23 cellular contexts compared by ENCODE assay signal in genomic region chr3:13294442-13295351, GRCh38.
A peak's percentile ranks its signal among the peaks of the same experiment; 100 is the strongest.
DNase-seq lines count a peak whose midpoint lies in the region; ATAC-seq and TF ChIP-seq lines count a peak whose summit lies in the region.
"Had no signal": no experiment of that assay in that cellular context is flagged by ENCODE, and none has a peak within 500 bp of the region (broad histone marks: within the 10 kb centered on the region; RNA-seq: fewer than 3 reads in every experiment).

No MANE protein-coding gene starts in this region.

- TF ChIP-seq POLR2A in esophagus squamous epithelium (IDR thresholded peaks at IDR 0.05): no peak

- H3K9me2 ChIP-seq in Karpas-422 (replicated peaks; ENCODE audit: insufficient read depth, low read length): no peaks in the 10 kb centered on the region

- H3K9me3 ChIP-seq in BLaER1 treated with 17β-estradiol and CSF1 and Interleukin-3, amounts not matched to agents 10 nM and 100 nM (replicated peaks in 1 of 11): no peaks in the 10 kb centered on the region
- H3K9me3 ChIP-seq in Karpas-422 (ENCODE audit: low read length) (no peaks in the 10 kb centered on the region), RWPE2 (ENCODE audit: severe bottlenecking) (no peaks in the 10 kb centered on the region), neural progenitor cell (ENCODE audit: low read depth) (no peaks in the 10 kb centered on the region), esophagus squamous epithelium (no peaks in the 10 kb centered on the region)
- H3K9me3 ChIP-seq: MG63, ovary had no signal

- no peak overlapping the region for H3K9ac ChIP-seq in BLaER1 treated with 17β-estradiol and CSF1 and Interleukin-3, amounts not matched to agents 10 nM and 100 nM
- peak overlapping the region; percentile 30; the same call in 1 of the 2 replicates for H3K9ac ChIP-seq in Karpas-422 (ENCODE audit: low read length)
- H3K9ac ChIP-seq in neural progenitor cell: no peak overlapping the region

- H3K79me2 ChIP-seq in Karpas-422 (ENCODE audit: low read length): peaks cover 46% of the 10 kb centered on the region
- H3K79me2 ChIP-seq in neural progenitor cell (ENCODE audit: low read depth): no peaks in the 10 kb centered on the region

- TF ChIP-seq CTCF in RWPE2 (IDR thresholded peaks at IDR 0.05; ENCODE audit: poor library complexity, severe bottlenecking) (no peak), neural progenitor cell (IDR thresholded peaks at IDR 0.05) (no peak), esophagus squamous epithelium (IDR thresholded peaks at IDR 0.05) (no peak)

- no peak for ATAC-seq in RWPE2 (ENCODE audit: low read depth)
- ATAC-seq in stimulated activated naive CD8-positive, alpha-beta T cell treated with anti-CD3 and anti-CD28 coated beads, Interleukin-15, amount 100 ng/mL, for 72 hours: no peak
- ATAC-seq in GM18517 (IDR thresholded peaks at IDR 0.05; ENCODE audit: unreplicated experiment): no peak
- ATAC-seq: activated CD4-positive, CD25-positive, alpha-beta regulatory T cell treated with anti-CD3 and anti-CD28 coated beads, Interleukin-2, amount 50 U/mL, for 24 hours; left cardiac atrium; naive thymus-derived CD4-positive, alpha-beta T cell; right cardiac atrium had no signal

- peaks cover 5% of the 10 kb centered on the region for H3F3A ChIP-seq in neural progenitor cell (ENCODE audit: low read depth)

- H3K4me1 Mint-ChIP-seq in neural progenitor cell: peaks cover 23% of the 10 kb centered on the region
- H3K4me1 Mint-ChIP-seq in stimulated activated naive CD8-positive, alpha-beta T cell treated with anti-CD3 and anti-CD28 coated beads, Interleukin-15, amount 100 ng/mL, for 72 hours: peaks cover 8% of the 10 kb centered on the region

- H3K27ac ChIP-seq in BLaER1 treated with 17β-estradiol and CSF1 and Interleukin-3, amounts not matched to agents 10 nM and 100 nM: no peak overlapping the region
- H3K27ac ChIP-seq in Karpas-422 (ENCODE audit: low read length) (peak overlapping the region; percentile 40), RWPE2 (ENCODE audit: poor library complexity, severe bottlenecking) (no peak overlapping the region), neural progenitor cell (no peak overlapping the region), esophagus squamous epithelium (no peak overlapping the region)
- H3K27ac ChIP-seq: HL-60, ovary had no signal

- H3K4me1 ChIP-seq in BLaER1 treated with 17β-estradiol and CSF1 and Interleukin-3, amounts not matched to agents 10 nM and 100 nM: peaks cover 51 to 70% (median 58%) of the 10 kb centered on the region in 10 experiments
- peaks cover 84% of the 10 kb centered on the region for H3K4me1 ChIP-seq in Karpas-422 (ENCODE audit: low read length)
- no peaks in the 10 kb centered on the region for H3K4me1 ChIP-seq in RWPE2 (ENCODE audit: insufficient read depth, poor library complexity, severe bottlenecking)
- H3K4me1 ChIP-seq in neural progenitor cell: peaks cover 15% of the 10 kb centered on the region
- no peaks in the 10 kb centered on the region for H3K4me1 ChIP-seq in esophagus squamous epithelium

- H3K36me3 ChIP-seq in BLaER1 treated with 17β-estradiol and CSF1 and Interleukin-3, amounts not matched to agents 10 nM and 100 nM: no peaks in the 10 kb centered on the region
- H3K36me3 ChIP-seq in Karpas-422 (ENCODE audit: insufficient read depth, low read length) (peaks cover 11% of the 10 kb centered on the region), RWPE2 (ENCODE audit: low read depth) (no peaks in the 10 kb centered on the region), neural progenitor cell (no peaks in the 10 kb centered on the region), esophagus squamous epithelium (no peaks in the 10 kb centered on the region)
- H3K36me3 ChIP-seq: MG63, ovary had no signal

- H2AFZ ChIP-seq in Karpas-422 (ENCODE audit: low read length): no peak overlapping the region
- no peak overlapping the region for H2AFZ ChIP-seq in neural progenitor cell (replicated peaks)

- peak overlapping the region in 10 of 11 experiments; percentile 17 to 95 (median 40); a peak in 15 of 22 replicates for H3K4me2 ChIP-seq in BLaER1 treated with 17β-estradiol and CSF1 and Interleukin-3, amounts not matched to agents 10 nM and 100 nM
- H3K4me2 ChIP-seq in Karpas-422 (ENCODE audit: low read depth, low read length, poor library complexity, severe bottlenecking): peak overlapping the region; percentile 74
- no peak overlapping the region for H3K4me2 ChIP-seq in neural progenitor cell

- H3K9me3 Mint-ChIP-seq in neural progenitor cell: no peaks in the 10 kb centered on the region
- H3K9me3 Mint-ChIP-seq in stimulated activated naive CD8-positive, alpha-beta T cell treated with anti-CD3 and anti-CD28 coated beads, Interleukin-15, amount 100 ng/mL, for 72 hours: no peaks in the 10 kb centered on the region
- H3K9me3 Mint-ChIP-seq: activated CD4-positive, alpha-beta memory T cell treated with anti-CD3 and anti-CD28 coated beads, Interleukin-2, amount 10 ng/mL, durations not matched to agents 7 days and 5 days; naive thymus-derived CD4-positive, alpha-beta T cell had no signal

- H3K4me3 ChIP-seq in BLaER1 treated with 17β-estradiol and CSF1 and Interleukin-3, amounts not matched to agents 10 nM and 100 nM: no peak overlapping the region
- H3K4me3 ChIP-seq in Karpas-422 (ENCODE audit: low read length): peak overlapping the region; percentile 21; the same call in 1 of the 2 replicates
- H3K4me3 ChIP-seq in RWPE2 (ENCODE audit: severe bottlenecking): no peak overlapping the region
- no peak overlapping the region for H3K4me3 ChIP-seq in neural progenitor cell
- no peak overlapping the region for H3K4me3 ChIP-seq in esophagus squamous epithelium
- H3K4me3 ChIP-seq: MG63, ovary had no signal

- H3K27me3 ChIP-seq in BLaER1 treated with 17β-estradiol and CSF1 and Interleukin-3, amounts not matched to agents 10 nM and 100 nM: no peaks in the 10 kb centered on the region
- H3K27me3 ChIP-seq in Karpas-422 (ENCODE audit: low read length) (no peaks in the 10 kb centered on the region), RWPE2 (ENCODE audit: insufficient read depth, poor library complexity, severe bottlenecking) (no peaks in the 10 kb centered on the region), neural progenitor cell (no peaks in the 10 kb centered on the region), esophagus squamous epithelium (peaks cover 0 to 54% (median 0%) of the 10 kb centered on the region in 4 donors)
- H3K27me3 ChIP-seq: MG63, ovary had no signal

- H3K27ac Mint-ChIP-seq in neural progenitor cell: peak overlapping the region; percentile 8
- H3K27ac Mint-ChIP-seq in stimulated activated naive CD8-positive, alpha-beta T cell treated with anti-CD3 and anti-CD28 coated beads, Interleukin-15, amount 100 ng/mL, for 72 hours: no peak overlapping the region
- H3K27ac Mint-ChIP-seq: activated CD4-positive, alpha-beta memory T cell treated with anti-CD3 and anti-CD28 coated beads, Interleukin-2, amount 10 ng/mL, durations not matched to agents 7 days and 5 days; naive thymus-derived CD4-positive, alpha-beta T cell had no signal

- DNase-seq in Karpas-422: peak; percentile 69
- DNase-seq in RWPE2 (ENCODE audit: low spot score): peak; percentile 23
- no peak for DNase-seq in neural progenitor cell (ENCODE audit: low spot score)
- no peak for DNase-seq in esophagus squamous epithelium (lab: John Stamatoyannopoulos, UW)
- DNase-seq in stimulated activated naive CD8-positive, alpha-beta T cell treated with anti-CD3 and anti-CD28 coated beads, Interleukin-15, amount 100 ng/mL, for 72 hours: no peak
- DNase-seq: activated CD4-positive, alpha-beta memory T cell treated with anti-CD3 and anti-CD28 coated beads, Interleukin-2, amount 10 ng/mL, durations not matched to agents 7 days and 5 days; activated gamma-delta T cell treated with Interleukin-2 at 50 U/mL for 16 hours; amygdala; dermis blood vessel endothelial cell; glutamatergic neuron; left cardiac atrium; mesendoderm; MG63; naive thymus-derived CD4-positive, alpha-beta T cell; NCI-H1694; NCI-H774; ovary; right cardiac atrium; SW 1271 had no signal

- intact Hi-C loops in esophagus squamous epithelium (cut with DNase I): no loop called here

- no peaks in the 10 kb centered on the region for H3K27me3 Mint-ChIP-seq in neural progenitor cell (ENCODE audit: insufficient read depth, low read depth)
- peaks cover 28% of the 10 kb centered on the region for H3K27me3 Mint-ChIP-seq in stimulated activated naive CD8-positive, alpha-beta T cell treated with anti-CD3 and anti-CD28 coated beads, Interleukin-15, amount 100 ng/mL, for 72 hours

- H3K4me3 Mint-ChIP-seq in neural progenitor cell: no peak overlapping the region
- H3K4me3 Mint-ChIP-seq in stimulated activated naive CD8-positive, alpha-beta T cell treated with anti-CD3 and anti-CD28 coated beads, Interleukin-15, amount 100 ng/mL, for 72 hours: no peak overlapping the region
- H3K4me3 Mint-ChIP-seq: activated CD4-positive, alpha-beta memory T cell treated with anti-CD3 and anti-CD28 coated beads, Interleukin-2, amount 10 ng/mL, durations not matched to agents 7 days and 5 days; naive thymus-derived CD4-positive, alpha-beta T cell had no signal

- H3K36me3 Mint-ChIP-seq in neural progenitor cell: no peaks in the 10 kb centered on the region
- H3K36me3 Mint-ChIP-seq: naive thymus-derived CD4-positive, alpha-beta T cell had no signal

- WGBS in esophagus squamous epithelium, 2 donors: 69 to 82% methylated on average over 9 to 17 of the region's 18 CpGs

- H4K20me1 ChIP-seq in BLaER1 treated with 17β-estradiol and CSF1 and Interleukin-3, amounts not matched to agents 10 nM and 100 nM: no peaks in the 10 kb centered on the region
- no peaks in the 10 kb centered on the region for H4K20me1 ChIP-seq in Karpas-422 (ENCODE audit: insufficient read depth, low read depth, low read length)
- H4K20me1 ChIP-seq in neural progenitor cell (ENCODE audit: low read depth): no peaks in the 10 kb centered on the region

Comparison
In these comparisons a context has a peak if more than half of its experiments do, and no peak if none do; other contexts are left out.
1. DNase-seq: peak in Karpas-422 (single experiment) and RWPE2 (single experiment); none in neural progenitor cell (single experiment), esophagus squamous epithelium (single experiment) and stimulated activated naive CD8-positive, alpha-beta T cell treated with anti-CD3 and anti-CD28 coated beads, Interleukin-15, amount 100 ng/mL, for 72 hours (0 of 2).